Comparison of ENCODE assay signal across 9 cellular contexts in genomic region chr5:90054612-90055011, GRCh38.
"Had no signal": no experiment of that assay in that cellular context is flagged by ENCODE, and none has a peak within 500 bp of the region (broad histone marks: within the 10 kb centered on the region; RNA-seq: fewer than 3 reads in every experiment).

No MANE protein-coding gene starts in this region.

- H3K27ac ChIP-seq: sigmoid colon had no signal

- DNase-seq: activated naive CD4-positive, alpha-beta T cell treated with anti-CD3 and anti-CD28 coated beads, Interleukin-2, amount 50 U/mL, for 16 hours; amniotic stem cell; left ventricle myocardium superior; sigmoid colon; stimulated activated CD4-positive, alpha-beta T cell treated with anti-CD3 and anti-CD28 coated beads, Interleukin-12 subunit alpha, Interleukin-12 subunit beta, amount 100 ng/mL, for 4 hours; stimulated activated naive CD4-positive, alpha-beta T cell; substantia nigra had no signal

- H3K27me3 ChIP-seq: hepatocyte, sigmoid colon had no signal

- H2AFZ ChIP-seq: hepatocyte had no signal

- ATAC-seq: activated CD4-positive, CD25-positive, alpha-beta regulatory T cell treated with anti-CD3 and anti-CD28 coated beads, Interleukin-2, amount 50 U/mL, for 24 hours; left ventricle myocardium superior had no signal

- H3K9me3 ChIP-seq: sigmoid colon had no signal

- H3K4me3 ChIP-seq: hepatocyte, sigmoid colon had no signal

- H3K79me2 ChIP-seq: hepatocyte had no signal

- H3K36me3 ChIP-seq: sigmoid colon had no signal
